Comparison of ENCODE assay signal across 8 cellular contexts in genomic region chr15:80693682-80694623, GRCh38. TPM values are rescaled to one million over a fixed set of nuclear protein-coding genes. Genes with fewer than 3 reads are reported as not detected.
DNase-seq lines count a peak whose midpoint lies in the region; FAIRE-seq and TF ChIP-seq lines count a peak whose summit lies in the region.

No MANE protein-coding gene starts in this region.

- H3K27me3 Mint-ChIP-seq in astrocyte (ENCODE audit: low read depth, unreplicated experiment) = no peaks in the 10 kb centered on the region

- no peaks in the 10 kb centered on the region for H3K27me3 ChIP-seq in KMS-11 (ENCODE audit: insufficient read depth, low read depth)
- H3K27me3 ChIP-seq in astrocyte (ENCODE audit: insufficient read depth, low read length) = no peaks in the 10 kb centered on the region
- no peaks in the 10 kb centered on the region for H3K27me3 ChIP-seq in testis

- intact Hi-C loops in kidney (cut with DNase I) = no loop called here
- intact Hi-C loops in testis (cut with DNase I; ENCODE audit: low total_unique reads) = no loop called here

- H3K4me1 ChIP-seq in KMS-11 (ENCODE audit: low read depth, poor library complexity, severe bottlenecking) (peaks cover 24% of the 10 kb centered on the region), astrocyte (ENCODE audit: insufficient read depth, low read length) (peaks cover 13% of the 10 kb centered on the region), kidney (ENCODE audit: control insufficient read depth in 1 of 2, insufficient read depth in 1 of 2, low read depth in 1 of 2, low read length in 2 of 2) (peaks cover 7% of the 10 kb centered on the region in 2 donors), testis (peaks cover 17% of the 10 kb centered on the region)

- H3K4me3 ChIP-seq in KMS-11 (IDR thresholded peaks at IDR 0.05; ENCODE audit: insufficient read depth, low read depth, low read length) (no peak overlapping the region), astrocyte (ENCODE audit: insufficient read depth, low read depth, low read length) (peak overlapping the region; percentile 69), kidney (ENCODE audit: low read length in 2 of 2) (peak overlapping the region; percentile 67 to 82), testis (peak overlapping the region; percentile 71 to 72)

- no peaks in the 10 kb centered on the region for H3K36me3 Mint-ChIP-seq in astrocyte (ENCODE audit: low read depth, unreplicated experiment)

- peak overlapping the region; percentile 91 for H3K4me3 Mint-ChIP-seq in astrocyte (ENCODE audit: unreplicated experiment)

- H3K27ac ChIP-seq in KMS-11 = peak overlapping the region; percentile 54
- no peak overlapping the region for H3K27ac ChIP-seq in astrocyte (ENCODE audit: low read depth, low read length)
- H3K27ac ChIP-seq in kidney (ENCODE audit: low read depth in 2 of 2, low read length in 2 of 2) = peak overlapping the region; percentile 61 to 75
- H3K27ac ChIP-seq in testis = peak overlapping the region in 1 of 2 donors; percentile 79

- TF ChIP-seq CTCF in KMS-11 (conservative IDR thresholded peaks at IDR 0.05; ENCODE audit: low read depth, low read length) (no peak), astrocyte (IDR thresholded peaks at IDR 0.05; ENCODE audit: insufficient read depth, low read depth, low read length) (no peak), kidney (IDR thresholded peaks at IDR 0.05; ENCODE audit: borderline replicate concordance, extremely low read depth, insufficient read depth) (no peak), testis (IDR thresholded peaks at IDR 0.05) (no peak)

- H2AFZ ChIP-seq in KMS-11 (ENCODE audit: low read depth) (peak overlapping the region; percentile 93), astrocyte (ENCODE audit: low read depth, low read length) (peak overlapping the region; percentile 47)

- peaks cover 24% of the 10 kb centered on the region for H3K4me1 Mint-ChIP-seq in astrocyte (ENCODE audit: low read depth, unreplicated experiment)

- H4K20me1 ChIP-seq in KMS-11 (ENCODE audit: insufficient read depth) (no peaks in the 10 kb centered on the region), astrocyte (ENCODE audit: insufficient read depth, low read length) (peaks cover 26% of the 10 kb centered on the region)

- FAIRE-seq in astrocyte (lab: Jason Lieb, UNC) (no peak), kidney (lab: Jason Lieb, UNC) (no peak)

- peak overlapping the region; percentile 71 for H3K27ac Mint-ChIP-seq in astrocyte (ENCODE audit: unreplicated experiment)

- H3K9me3 Mint-ChIP-seq in astrocyte (ENCODE audit: unreplicated experiment) = no peaks in the 10 kb centered on the region

- peak; percentile 9 for DNase-seq in DMS79 treated with DMSO at 0.1 percent for 48 hours (lab: John Stamatoyannopoulos, UW)
- no peak for DNase-seq in DMS79 (lab: John Stamatoyannopoulos, UW)
- DNase-seq in astrocyte (ENCODE audit: low read depth) = no peak
- DNase-seq in kidney = no peak
- DNase-seq in testis = no peak
- DNase-seq in NCI-H1417 treated with DMSO at 0.1 percent for 48 hours (lab: John Stamatoyannopoulos, UW) = no peak
- DNase-seq in glomerular visceral epithelial cell (ENCODE audit: extremely low spot score) = no peak

- H3K79me2 ChIP-seq in KMS-11 (ENCODE audit: insufficient read depth, low read depth) (peaks cover 31% of the 10 kb centered on the region), astrocyte (ENCODE audit: insufficient read depth, low read length) (peaks cover 30% of the 10 kb centered on the region)

- H3K4me2 ChIP-seq in KMS-11 (peak overlapping the region; percentile 52), astrocyte (ENCODE audit: low read length) (peak overlapping the region; percentile 90)

- peak overlapping the region; percentile 77; the same call in 1 of the 2 replicates for H3K9ac ChIP-seq in KMS-11
- peak overlapping the region; percentile 75 for H3K9ac ChIP-seq in astrocyte (ENCODE audit: low read length)
- H3K9ac ChIP-seq in kidney (ENCODE audit: low read length in 2 of 2) = peak overlapping the region; percentile 71 to 74

- H3K9me3 ChIP-seq in astrocyte (ENCODE audit: insufficient read depth, low read depth, low read length) = no peaks in the 10 kb centered on the region
- no peaks in the 10 kb centered on the region for H3K9me3 ChIP-seq in kidney (ENCODE audit: control insufficient read depth in 1 of 2, low read length in 2 of 2)
- H3K9me3 ChIP-seq in testis = no peaks in the 10 kb centered on the region

- H3K36me3 ChIP-seq in KMS-11 (ENCODE audit: insufficient read depth) = no peaks in the 10 kb centered on the region
- H3K36me3 ChIP-seq in astrocyte (ENCODE audit: insufficient read depth, low read length) = no peaks in the 10 kb centered on the region
- no peaks in the 10 kb centered on the region for H3K36me3 ChIP-seq in kidney (ENCODE audit: control insufficient read depth in 1 of 2, insufficient read depth in 2 of 2, low read length in 2 of 2)
- H3K36me3 ChIP-seq in testis (ENCODE audit: low read depth, missing control alignments) = no peaks in the 10 kb centered on the region

- no peak for TF ChIP-seq POLR2A in testis (IDR thresholded peaks at IDR 0.05)

- 27 to 34% methylated on average over 16 of the region's 16 CpGs for WGBS in testis, 2 donors

RNA-seq across cellular contexts. Expression of gene ABHD17C, which starts 1.2 kb away (rescaled TPM):
- total RNA-seq in astrocyte = 9.5 and 10.2 TPM in 2 replicates
- 18.8 TPM for total RNA-seq in kidney
- 20.6 TPM for polyA plus RNA-seq in kidney (ENCODE audit: insufficient read depth, low read depth, low replicate concordance)
- 10 to 100 TPM in 1 of 2 donors, 1 to 10 TPM in 1; 8.0 to 16.3 TPM for total RNA-seq in testis
- polyA plus RNA-seq in testis (ENCODE audit: insufficient read depth, low read depth, low replicate concordance) = 10.0 TPM
